In genomic region chr7:73706122-73707044, GRCh38 we compare ENCODE assay signal across 10 cellular contexts. TPM values are rescaled to one million over a fixed set of nuclear protein-coding genes. Genes with fewer than 3 reads are reported as not detected.
DNase-seq lines count a peak whose midpoint lies in the region; ATAC-seq, FAIRE-seq and TF ChIP-seq lines count a peak whose summit lies in the region.
"Had no signal": no experiment of that assay in that cellular context is flagged by ENCODE, and none has a peak within 500 bp of the region (broad histone marks: within the 10 kb centered on the region; RNA-seq: fewer than 3 reads in every experiment).

No MANE protein-coding gene starts in this region.

- H3K27ac ChIP-seq in A549: peak overlapping the region; percentile 99 to 100
- peak overlapping the region; percentile 81 for H3K27ac ChIP-seq in WERI-Rb-1
- H3K27ac ChIP-seq: HL-60, neutrophil had no signal

- 4% methylated on average over 22 of the region's 25 CpGs for WGBS in A549 (ENCODE audit: missing lambda C conversion rate)

- TF ChIP-seq POLR2A in A549 (IDR thresholded peaks at IDR 0.05; ENCODE audit: low read length): no peak

- ATAC-seq in A549 (peak; percentile 36 to 57), HG02642 (IDR thresholded peaks at IDR 0.05; ENCODE audit: poor library complexity, unreplicated experiment) (no peak), HG02885 (IDR thresholded peaks at IDR 0.05; ENCODE audit: poor library complexity, unreplicated experiment) (no peak)

- no peaks in the 10 kb centered on the region for H3K27me3 ChIP-seq in WERI-Rb-1 (ENCODE audit: insufficient read depth, low read depth, severe bottlenecking)

- H3K4me1 ChIP-seq in A549: peaks cover 93% of the 10 kb centered on the region

- no peaks in the 10 kb centered on the region for H3K9me3 ChIP-seq in A549
- no peaks in the 10 kb centered on the region for H3K9me3 ChIP-seq in WERI-Rb-1 (ENCODE audit: severe bottlenecking)
- H3K9me3 ChIP-seq: neutrophil had no signal

- FAIRE-seq in A549 (lab: Jason Lieb, UNC): peak; percentile 13

- peaks cover 35% of the 10 kb centered on the region for H3K36me3 ChIP-seq in WERI-Rb-1
- H3K36me3 ChIP-seq: neutrophil had no signal

- H3K4me3 ChIP-seq in A549 (peak overlapping the region; percentile 30; the same call in 2 of the 3 replicates), WERI-Rb-1 (ENCODE audit: low read depth, low read length) (no peak overlapping the region)

- peak; percentile 50 to 58; a peak in 1 of 5 replicates for TF ChIP-seq EP300 in A549 (IDR thresholded peaks at IDR 0.05)

- no peak for TF ChIP-seq RAD21 in A549 (conservative IDR thresholded peaks at IDR 0.05 in 1 of 2, IDR thresholded peaks at IDR 0.05 in 1 of 2)

- peak overlapping the region; percentile 90 for H3K4me2 ChIP-seq in A549

- POLR2A ChIA-PET in A549 (lab: Yijun Ruan, JAX): interaction anchor here (0.6 to 5.0 kb wide), 11 partner anchors 9 to 258 kb away, joined by 3 to 135 read pairs (median 4); partner anchors contain the start of genes BUD23, DNAJC30 and STX1A

- peak; percentile 89 to 91 for DNase-seq in A549 (ENCODE audit: low read depth in 1 of 2, low spot score in 1 of 2)
- peak; percentile 72 for DNase-seq in ELR (ENCODE audit: low read depth)
- DNase-seq in WERI-Rb-1: no peak
- DNase-seq in iris pigment epithelial cell (ENCODE audit: low read depth): peak; percentile 44
- no peak for DNase-seq in NK-92 treated with Interleukin-12 subunit alpha and Interleukin-12 subunit beta, amount 100 ng/mL, for 24 hours (lab: John Stamatoyannopoulos, UW)
- no peak for DNase-seq in cerebellar nuclear complex (lab: John Stamatoyannopoulos, UW)

- TF ChIP-seq CTCF in A549 (IDR thresholded peaks at IDR 0.05): no peak
- no peak for TF ChIP-seq CTCF in WERI-Rb-1 (IDR thresholded peaks at IDR 0.05; ENCODE audit: low read depth, low read length)

- CTCF ChIA-PET in A549 (lab: Yijun Ruan, JAX): interaction anchor here (0.6 to 4.4 kb wide), 16 partner anchors 10 to 675 kb away, joined by 3 to 57 read pairs (median 7); partner anchors contain the start of genes STX1A and VPS37D

TF ChIP-seq in A549, 52 proteins besides CTCF, POLR2A, EP300 and RAD21:
- TF ChIP-seq CHD4 (IDR thresholded peaks at IDR 0.05; ENCODE audit: borderline replicate concordance): no peak
- peak; percentile 72 for TF ChIP-seq JUNB (IDR thresholded peaks at IDR 0.05)
- TF ChIP-seq HDAC2 (IDR thresholded peaks at IDR 0.05): no peak
- no peak for TF ChIP-seq TP53 (CRISPR knock-in tag; IDR thresholded peaks at IDR 0.05)
- TF ChIP-seq NPAS2 (CRISPR knock-in tag; IDR thresholded peaks at IDR 0.05; ENCODE audit: borderline replicate concordance): no peak
- TF ChIP-seq HMGXB4 (CRISPR knock-in tag; IDR thresholded peaks at IDR 0.05; ENCODE audit: borderline replicate concordance): no peak
- peak; percentile 78 for TF ChIP-seq FOSL2 (IDR thresholded peaks at IDR 0.05)
- peak; percentile 95 for TF ChIP-seq FOSL2 (CRISPR knock-in tag; IDR thresholded peaks at IDR 0.05)
- TF ChIP-seq, protein P1, sequence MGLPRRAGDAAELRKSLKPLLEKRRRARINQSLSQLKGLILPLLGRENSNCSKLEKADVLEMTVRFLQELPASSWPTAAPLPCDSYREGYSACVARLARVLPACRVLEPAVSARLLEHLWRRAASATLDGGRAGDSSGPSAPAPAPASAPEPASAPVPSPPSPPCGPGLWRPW (IDR thresholded peaks at IDR 0.05): no peak
- TF ChIP-seq ZSCAN20 (CRISPR knock-in tag; IDR thresholded peaks at IDR 0.05): no peak
- peak; percentile 60 for TF ChIP-seq NFE2L2 (conservative IDR thresholded peaks at IDR 0.05; ENCODE audit: low read length)
- TF ChIP-seq NR3C1 (IDR thresholded peaks at IDR 0.05): no peak
- peak; percentile 32; the same call in 1 of the 2 replicates for TF ChIP-seq FOSB (CRISPR knock-in tag; IDR thresholded peaks at IDR 0.05)
- TF ChIP-seq GATA3 (IDR thresholded peaks at IDR 0.05; ENCODE audit: borderline replicate concordance): peak; percentile 54
- peak; percentile 73 for TF ChIP-seq MAFK (IDR thresholded peaks at IDR 0.05; ENCODE audit: partially characterized antibody)
- no peak for TF ChIP-seq CHD2 (IDR thresholded peaks at IDR 0.05; ENCODE audit: low read length, partially characterized antibody)
- no peak for TF ChIP-seq ZFP36 (IDR thresholded peaks at IDR 0.05; ENCODE audit: borderline replicate concordance, partially characterized antibody)
- TF ChIP-seq, protein P2, sequence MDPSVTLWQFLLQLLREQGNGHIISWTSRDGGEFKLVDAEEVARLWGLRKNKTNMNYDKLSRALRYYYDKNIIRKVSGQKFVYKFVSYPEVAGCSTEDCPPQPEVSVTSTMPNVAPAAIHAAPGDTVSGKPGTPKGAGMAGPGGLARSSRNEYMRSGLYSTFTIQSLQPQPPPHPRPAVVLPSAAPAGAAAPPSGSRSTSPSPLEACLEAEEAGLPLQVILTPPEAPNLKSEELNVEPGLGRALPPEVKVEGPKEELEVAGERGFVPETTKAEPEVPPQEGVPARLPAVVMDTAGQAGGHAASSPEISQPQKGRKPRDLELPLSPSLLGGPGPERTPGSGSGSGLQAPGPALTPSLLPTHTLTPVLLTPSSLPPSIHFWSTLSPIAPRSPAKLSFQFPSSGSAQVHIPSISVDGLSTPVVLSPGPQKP (IDR thresholded peaks at IDR 0.05; ENCODE audit: low read depth, low read length): no peak
- TF ChIP-seq BHLHE40 (IDR thresholded peaks at IDR 0.05; ENCODE audit: low read depth, low read length): peak; percentile 48; the same call in 1 of the 2 replicates
- TF ChIP-seq, protein P3, sequence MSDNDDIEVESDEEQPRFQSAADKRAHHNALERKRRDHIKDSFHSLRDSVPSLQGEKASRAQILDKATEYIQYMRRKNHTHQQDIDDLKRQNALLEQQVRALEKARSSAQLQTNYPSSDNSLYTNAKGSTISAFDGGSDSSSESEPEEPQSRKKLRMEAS (IDR thresholded peaks at IDR 0.05): peak; percentile 68
- peak; percentile 20; the same call in 1 of the 2 replicates for TF ChIP-seq HOXB5 (CRISPR knock-in tag; IDR thresholded peaks at IDR 0.05)
- TF ChIP-seq HOXB13 (CRISPR knock-in tag; IDR thresholded peaks at IDR 0.05; ENCODE audit: low read depth): no peak
- no peak; a peak in 1 of 5 replicates for TF ChIP-seq JUN (IDR thresholded peaks at IDR 0.05)

RNA-seq across cellular contexts. Expression of gene STX1A, which starts 13.1 kb away (rescaled TPM):
- polyA plus RNA-seq in A549 (2011; rRNA removed): 72.9 and 81.7 TPM in 2 replicates
- polyA plus RNA-seq in A549 (2012; cell fraction: cytosol; rRNA removed): 83.3 and 90.6 TPM in 2 replicates
- polyA plus RNA-seq in A549 (2012; cell fraction: nucleus; rRNA removed): 316 and 405 TPM in 2 replicates
- polyA plus RNA-seq in A549 (2017; fragmentation: RNase III; extraction: RNeasy Plus Mini Kit Qiagen cat#74134 plus additional on column Dnase treatment): 48.3 to 59.0 TPM (median 49.2 TPM) in 3 replicates
- 53.0 and 59.8 TPM in 2 replicates for polyA minus RNA-seq in A549 (2011; rRNA and poly(A)+ RNA removed)

RNA-seq across cellular contexts. Expression of gene BUD23, which starts 23.0 kb away (rescaled TPM):
- polyA plus RNA-seq in A549 (2011; rRNA removed) (131 and 161 TPM in 2 replicates), A549 (2017; fragmentation: RNase III; extraction: RNeasy Plus Mini Kit Qiagen cat#74134 plus additional on column Dnase treatment) (130 to 145 TPM (median 134 TPM) in 3 replicates)
- 174 and 207 TPM in 2 replicates for polyA plus RNA-seq in A549 (2012; cell fraction: cytosol; rRNA removed)
- polyA plus RNA-seq in A549 (2012; cell fraction: nucleus; rRNA removed): 105 and 131 TPM in 2 replicates
- 64.7 and 68.8 TPM in 2 replicates for polyA minus RNA-seq in A549 (2011; rRNA and poly(A)+ RNA removed)

RNA-seq across cellular contexts. Expression of gene DNAJC30, which starts 23.1 kb away (rescaled TPM):
- polyA plus RNA-seq in A549 (2011; rRNA removed): 5.2 and 5.7 TPM in 2 replicates
- 8.1 and 12.9 TPM in 2 replicates for polyA plus RNA-seq in A549 (2012; cell fraction: cytosol; rRNA removed)
- polyA plus RNA-seq in A549 (2012; cell fraction: nucleus; rRNA removed): 11.4 and 13.4 TPM in 2 replicates
- polyA plus RNA-seq in A549 (2017; fragmentation: RNase III; extraction: RNeasy Plus Mini Kit Qiagen cat#74134 plus additional on column Dnase treatment): 8.9 to 10.1 TPM (median 9.3 TPM) in 3 replicates
- polyA minus RNA-seq in A549 (2011; rRNA and poly(A)+ RNA removed): 4.0 and 5.4 TPM in 2 replicates

RNA-seq across cellular contexts. Expression of gene ABHD11, which starts 32.2 kb away (rescaled TPM):
- polyA plus RNA-seq in A549 (2011; rRNA removed) (8.1 and 10.4 TPM in 2 replicates), A549 (2017; fragmentation: RNase III; extraction: RNeasy Plus Mini Kit Qiagen cat#74134 plus additional on column Dnase treatment) (13.7 to 15.2 TPM (median 15.1 TPM) in 3 replicates)
- polyA plus RNA-seq in A549 (2012; cell fraction: cytosol; rRNA removed): 29.2 and 33.7 TPM in 2 replicates
- 36.0 and 40.6 TPM in 2 replicates for polyA plus RNA-seq in A549 (2012; cell fraction: nucleus; rRNA removed)
- polyA minus RNA-seq in A549 (2011; rRNA and poly(A)+ RNA removed): 14.5 and 18.2 TPM in 2 replicates

RNA-seq across cellular contexts. Expression of gene VPS37D, which starts 38.8 kb away (rescaled TPM):
- polyA plus RNA-seq in A549 (2011; rRNA removed) (3.3 and 3.8 TPM in 2 replicates), A549 (2017; fragmentation: RNase III; extraction: RNeasy Plus Mini Kit Qiagen cat#74134 plus additional on column Dnase treatment) (2.2 to 2.9 TPM (median 2.6 TPM) in 3 replicates)
- 3.2 and 4.5 TPM in 2 replicates for polyA plus RNA-seq in A549 (2012; cell fraction: cytosol; rRNA removed)
- polyA plus RNA-seq in A549 (2012; cell fraction: nucleus; rRNA removed): 3.2 and 3.6 TPM in 2 replicates
- 2.1 and 3.3 TPM in 2 replicates for polyA minus RNA-seq in A549 (2011; rRNA and poly(A)+ RNA removed)

Comparison
In these comparisons a context has a peak if more than half of its experiments do, and no peak if none do; other contexts are left out.
1. ATAC-seq: peak in A549 (2 of 2); none in HG02642 (single experiment) and HG02885 (single experiment).
2. DNase-seq: peak in A549 (2 of 2), ELR (single experiment) and iris pigment epithelial cell (single experiment); none in WERI-Rb-1 (single experiment), NK-92 treated with Interleukin-12 subunit alpha and Interleukin-12 subunit beta, amount 100 ng/mL, for 24 hours (single experiment) and cerebellar nuclear complex (0 of 2).